In the genomic region with DNA sequence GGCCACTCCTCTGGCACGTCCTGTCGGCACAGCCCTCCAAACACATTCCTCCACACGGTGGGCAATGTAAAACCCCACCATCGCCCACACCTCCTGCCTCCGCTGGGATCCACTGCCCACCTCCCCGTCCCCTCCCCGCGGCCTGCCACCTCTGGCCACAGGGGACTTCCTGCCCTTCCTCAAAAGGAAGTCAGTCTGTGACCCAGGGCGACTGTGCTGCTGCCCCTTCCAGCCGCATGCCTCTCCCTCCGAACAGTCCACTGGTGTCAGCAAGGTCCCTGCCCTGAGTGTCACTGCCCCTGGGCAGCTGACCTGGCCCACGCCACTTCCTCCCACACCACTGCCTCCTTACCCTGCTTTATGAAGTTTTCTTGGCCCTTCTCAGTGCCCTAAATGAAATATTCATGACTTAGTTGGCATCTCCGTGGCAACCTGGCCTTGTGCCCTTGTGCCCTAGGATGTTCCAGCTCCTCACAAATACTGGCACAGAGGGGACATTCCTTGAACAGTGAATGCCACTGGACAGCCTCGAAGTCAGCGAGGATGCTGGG, we compare ENCODE assay signal across 1 cellular context.
TF ChIP-seq lines count a peak whose summit lies in the region.

No MANE protein-coding gene starts in this region.

TF ChIP-seq in IMR-90, 13 proteins besides CTCF, POLR2A, EP300 and RAD21 (continued from another document):
- no peak for TF ChIP-seq ELK1 (IDR thresholded peaks at IDR 0.05; ENCODE audit: borderline replicate concordance, low read depth, low read length)
- TF ChIP-seq RFX5 (IDR thresholded peaks at IDR 0.05; ENCODE audit: low read depth, low read length) = no peak
- TF ChIP-seq SMC3 (IDR thresholded peaks at IDR 0.05; ENCODE audit: low read depth, low read length) = no peak
- TF ChIP-seq CHD1 (IDR thresholded peaks at IDR 0.05; ENCODE audit: low read depth, low read length) = no peak
- TF ChIP-seq MAZ (IDR thresholded peaks at IDR 0.05; ENCODE audit: borderline replicate concordance, low read depth, low read length) = no peak
- TF ChIP-seq NFE2L2 (IDR thresholded peaks at IDR 0.05; ENCODE audit: low read depth, low read length) = no peak
- no peak for TF ChIP-seq MXI1 (IDR thresholded peaks at IDR 0.05; ENCODE audit: borderline replicate concordance, low read depth, low read length)
- no peak for TF ChIP-seq FOS (IDR thresholded peaks at IDR 0.05; ENCODE audit: low read depth, low read length)
- no peak for TF ChIP-seq CEBPB (IDR thresholded peaks at IDR 0.05; ENCODE audit: low read depth, low read length)
- no peak for TF ChIP-seq RCOR1 (IDR thresholded peaks at IDR 0.05; ENCODE audit: insufficient replicate concordance, low read length)
